10 cellular contexts compared by ENCODE assay signal in the genomic region with DNA sequence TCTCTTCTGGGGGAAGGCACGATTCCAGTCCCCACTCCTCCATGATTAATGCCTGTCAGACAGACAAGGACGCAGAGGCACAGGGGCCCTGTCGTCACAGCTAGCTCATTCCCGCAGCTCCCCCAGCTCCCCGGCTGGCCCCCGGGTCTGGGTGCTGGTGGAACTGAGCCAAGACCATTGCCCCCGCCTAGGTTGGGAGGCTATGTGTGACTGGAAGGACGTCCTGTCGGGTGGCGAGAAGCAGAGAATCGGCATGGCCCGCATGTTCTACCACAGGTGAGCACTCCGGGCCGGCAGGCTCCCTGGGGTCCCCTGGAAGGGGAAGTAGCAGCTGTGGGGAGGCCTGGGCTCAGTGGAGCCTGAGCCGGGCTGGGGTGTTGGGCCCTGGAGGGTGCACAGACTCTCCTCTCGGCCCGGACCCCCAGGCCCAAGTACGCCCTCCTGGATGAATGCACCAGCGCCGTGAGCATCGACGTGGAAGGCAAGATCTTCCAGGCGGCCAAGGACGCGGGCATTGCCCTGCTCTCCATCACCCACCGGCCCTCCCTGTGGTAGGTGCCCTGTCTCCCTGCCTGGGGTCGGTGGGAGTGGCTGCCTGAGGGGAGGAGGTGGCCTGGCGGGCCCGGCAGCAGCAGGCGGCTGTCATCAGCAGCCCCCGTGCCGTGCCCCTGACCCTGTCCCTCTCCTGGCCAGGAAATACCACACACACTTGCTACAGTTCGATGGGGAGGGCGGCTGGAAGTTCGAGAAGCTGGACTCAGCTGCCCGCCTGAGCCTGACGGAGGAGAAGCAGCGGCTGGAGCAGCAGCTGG. TPM values are rescaled to one million over a fixed set of nuclear protein-coding genes. Genes with fewer than 3 reads are reported as not detected.
DNase-seq lines count a peak whose midpoint lies in the region; ATAC-seq and TF ChIP-seq lines count a peak whose summit lies in the region.
"Not testable (repeated sequence)": the region's sequence is repeated elsewhere in the genome, so short reads cannot be mapped to it uniquely, and the experiment has no call there.
"Had no signal": no experiment of that assay in that cellular context is flagged by ENCODE, and none has a peak within 500 bp of the region (broad histone marks: within the 10 kb centered on the region; RNA-seq: fewer than 3 reads in every experiment).

No MANE protein-coding gene starts in this region.

- ATAC-seq in gastroesophageal sphincter; stimulated activated naive B cell treated with anti-CD40 and anti-IgM and Interleukin-4, amounts not matched to agents 10 μg/mL and 1 μg/mL and 100 μg/mL, for 72 hours (replicated peaks): not testable (repeated sequence)

- H3K4me1 ChIP-seq in ES-I3 (ENCODE audit: insufficient read depth, low read length); colonic mucosa; rectal smooth muscle tissue (ENCODE audit: control insufficient read depth, insufficient read depth, low read length); uterus: not testable (repeated sequence)
- peaks cover 0 to 20% (median 0%) of the 10 kb centered on the region in 4 donors for H3K4me1 ChIP-seq in Peyer's patch
- peaks cover 0 to 22% (median 0%) of the 10 kb centered on the region in 3 donors for H3K4me1 ChIP-seq in gastroesophageal sphincter

- H3K27me3 Mint-ChIP-seq in mesothelial cell of epicardium (ENCODE audit: low read depth); stimulated activated naive B cell treated with anti-CD40 and anti-IgM and Interleukin-4, amounts not matched to agents 10 μg/mL and 1 μg/mL and 100 μg/mL, for 72 hours: not testable (repeated sequence)

- intact Hi-C loops in colonic mucosa (cut with DNase I); uterus (cut with DNase I; ENCODE audit: low total_unique reads): not testable (repeated sequence)

- H3K9me3 Mint-ChIP-seq in mesothelial cell of epicardium; stimulated activated naive B cell treated with anti-CD40 and anti-IgM and Interleukin-4, amounts not matched to agents 10 μg/mL and 1 μg/mL and 100 μg/mL, for 72 hours: not testable (repeated sequence)

- H3K4me3 ChIP-seq in Peyer's patch, colonic mucosa: not testable (repeated sequence)
- H3K4me3 ChIP-seq in gastroesophageal sphincter (peak overlapping the region in 1 of 2 donors; percentile 4), rectal smooth muscle tissue (ENCODE audit: low read length) (peak overlapping the region; percentile 15), uterus (peak overlapping the region in 1 of 2 donors; percentile 9)

- H3K27ac ChIP-seq in Peyer's patch (peak overlapping the region in 3 of 4 donors; percentile 17 to 82 (median 52)), colonic mucosa (peak overlapping the region; percentile 22), gastroesophageal sphincter (peak overlapping the region; percentile 35 to 71 (median 58)), rectal smooth muscle tissue (ENCODE audit: low read depth, low read length) (peak overlapping the region; percentile 71), uterus (peak overlapping the region; percentile 45 to 74)

- DNase-seq in Peyer's patch; colonic mucosa; mesothelial cell of epicardium (ENCODE audit: low spot score in 2 of 2, unreplicated experiment in 2 of 2); stimulated activated naive B cell treated with anti-CD40 and anti-IgM and Interleukin-4, amounts not matched to agents 10 μg/mL and 1 μg/mL and 100 μg/mL, for 72 hours; uterus: not testable (repeated sequence)

- not testable (repeated sequence) for H3K27ac Mint-ChIP-seq in mesothelial cell of epicardium
- H3K27ac Mint-ChIP-seq in stimulated activated naive B cell treated with anti-CD40 and anti-IgM and Interleukin-4, amounts not matched to agents 10 μg/mL and 1 μg/mL and 100 μg/mL, for 72 hours: peak overlapping the region; percentile 20

- not testable (repeated sequence) for H3K9me3 ChIP-seq in ES-I3 (ENCODE audit: control insufficient read depth, insufficient read depth, low read length); Peyer's patch; colonic mucosa; gastroesophageal sphincter; uterus

- not testable (repeated sequence) for TF ChIP-seq EP300 in gastroesophageal sphincter (IDR thresholded peaks at IDR 0.05)

- H3K36me3 ChIP-seq in ES-I3 (ENCODE audit: insufficient read depth, low read length); Peyer's patch; colonic mucosa; rectal smooth muscle tissue (ENCODE audit: control insufficient read depth, insufficient read depth, low read length); uterus: not testable (repeated sequence)
- H3K36me3 ChIP-seq in gastroesophageal sphincter: peaks cover 0 to 28% of the 10 kb centered on the region in 2 donors

- H3K9ac ChIP-seq in ES-I3 (ENCODE audit: low read depth, low read length): peak overlapping the region; percentile 15; the same call in 1 of the 2 replicates
- H3K9ac ChIP-seq in colonic mucosa (ENCODE audit: low read depth in 2 of 2, low read length in 2 of 2); rectal smooth muscle tissue (ENCODE audit: low read length): not testable (repeated sequence)

- not testable (repeated sequence) for H3K27me3 ChIP-seq in Peyer's patch; colonic mucosa; gastroesophageal sphincter; rectal smooth muscle tissue (ENCODE audit: control insufficient read depth, insufficient read depth, low read length); uterus

- not testable (repeated sequence) for TF ChIP-seq POLR2A in Peyer's patch (IDR thresholded peaks at IDR 0.05); gastroesophageal sphincter (IDR thresholded peaks at IDR 0.05); uterus (IDR thresholded peaks at IDR 0.05)

- peak overlapping the region; percentile 22 for H3K4me3 Mint-ChIP-seq in mesothelial cell of epicardium
- H3K4me3 Mint-ChIP-seq in stimulated activated naive B cell treated with anti-CD40 and anti-IgM and Interleukin-4, amounts not matched to agents 10 μg/mL and 1 μg/mL and 100 μg/mL, for 72 hours: not testable (repeated sequence)

- TF ChIP-seq CTCF in Peyer's patch (IDR thresholded peaks at IDR 0.05); colonic mucosa (IDR thresholded peaks at IDR 0.05); gastroesophageal sphincter (IDR thresholded peaks at IDR 0.05); mesothelial cell of epicardium (IDR thresholded peaks at IDR 0.05; ENCODE audit: unreplicated experiment); uterus (IDR thresholded peaks at IDR 0.05): not testable (repeated sequence)

- peaks cover 12% of the 10 kb centered on the region for H3K4me1 Mint-ChIP-seq in mesothelial cell of epicardium
- peaks cover 15 to 40% of the 10 kb centered on the region in 2 donors for H3K4me1 Mint-ChIP-seq in stimulated activated naive B cell treated with anti-CD40 and anti-IgM and Interleukin-4, amounts not matched to agents 10 μg/mL and 1 μg/mL and 100 μg/mL, for 72 hours

- WGBS in gastroesophageal sphincter (ENCODE audit: low coverage in 1 of 2), 2 donors: no CpG with 5 or more reads among the region's 38 CpGs

- H3K36me3 Mint-ChIP-seq in mesothelial cell of epicardium; stimulated activated naive B cell treated with anti-CD40 and anti-IgM and Interleukin-4, amounts not matched to agents 10 μg/mL and 1 μg/mL and 100 μg/mL, for 72 hours: not testable (repeated sequence)

RNA-seq across cellular contexts. Expression of a gene that starts 18.3 kb away (rescaled TPM):
- total RNA-seq in Peyer's patch (10 to 100 TPM; 14.9 to 94.2 (median 68.0) TPM), colonic mucosa (10 to 100 TPM; 12.7 to 16.8 TPM), gastroesophageal sphincter (10 to 100 TPM; 14.4 to 38.8 (median 22.0) TPM), mesothelial cell of epicardium (15.4 to 18.3 TPM (median 15.4 TPM) in 3 replicates), uterus (10 to 100 TPM in 3 of 4 donors, 1 to 10 TPM in 1; 2.9 to 24.9 (median 13.1) TPM)

RNA-seq across cellular contexts. Expression of a gene that starts 18.8 kb away (rescaled TPM):
- total RNA-seq in Peyer's patch: 100 to 1,000 TPM in 2 of 4 donors, 10 to 100 TPM in 2; 45.4 to 148 (median 101) TPM
- total RNA-seq in colonic mucosa: 100 to 1,000 TPM; 217 to 295 TPM
- 100 to 1,000 TPM in 2 of 4 donors, 10 to 100 TPM in 2; 76.1 to 125 (median 104) TPM for total RNA-seq in gastroesophageal sphincter
- total RNA-seq in mesothelial cell of epicardium: 116 to 121 TPM (median 118 TPM) in 3 replicates
- total RNA-seq in uterus: 100 to 1,000 TPM in 2 of 4 donors, 10 to 100 TPM in 2; 86.6 to 177 (median 102) TPM

RNA-seq across cellular contexts. Expression of a gene that starts 21.0 kb away (rescaled TPM):
- total RNA-seq in Peyer's patch: 10 to 100 TPM in 1 of 4 donors, 1 to 10 TPM in 3; 2.7 to 25.6 (median 7.6) TPM
- total RNA-seq in colonic mucosa: 1 to 10 TPM in 1 of 2 donors, under 1 TPM in 1; 0.57 to 3.7 TPM
- 10 to 100 TPM in 3 of 4 donors, 1 to 10 TPM in 1; 9.2 to 19.2 (median 16.8) TPM for total RNA-seq in gastroesophageal sphincter
- 3.6 to 4.3 TPM (median 4.3 TPM) in 3 replicates for total RNA-seq in mesothelial cell of epicardium
- 10 to 100 TPM in 1 of 4 donors, 1 to 10 TPM in 3; 1.5 to 50.7 (median 5.1) TPM for total RNA-seq in uterus

RNA-seq across cellular contexts. Expression of a gene that starts 37.8 kb away (rescaled TPM):
- total RNA-seq in Peyer's patch (1 to 10 TPM in 1 of 4 donors, not detected in 3; 1.7 TPM), colonic mucosa (1 to 10 TPM in 1 of 2 donors, under 1 TPM in 1; 0.64 to 2.3 TPM), gastroesophageal sphincter (1 to 10 TPM in 3 of 4 donors, not detected in 1; 3.0 to 4.7 (median 4.4) TPM), mesothelial cell of epicardium (0.14 to 0.16 TPM in 2 of 3 replicates, not detected in the other), uterus (10 to 100 TPM in 1 of 4 donors, 1 to 10 TPM in 2, under 1 TPM in 1; 0.76 to 13.8 (median 5.5) TPM)
- total RNA-seq: CD4-positive, CD25-positive, alpha-beta regulatory T cell; MCF 10A had no signal

RNA-seq across cellular contexts. Expression of a gene that starts 51.2 kb away (rescaled TPM):
- total RNA-seq in Peyer's patch: 100 to 1,000 TPM; 108 to 153 (median 126) TPM
- 10 to 100 TPM; 80.6 to 92.6 TPM for total RNA-seq in colonic mucosa
- total RNA-seq in gastroesophageal sphincter: 100 to 1,000 TPM in 1 of 4 donors, 10 to 100 TPM in 3; 55.5 to 104 (median 59.7) TPM
- 49.6 to 55.0 TPM (median 53.5 TPM) in 3 replicates for total RNA-seq in mesothelial cell of epicardium
- total RNA-seq in uterus: 10 to 100 TPM; 48.4 to 88.5 (median 67.2) TPM
